Comparison of ENCODE assay signal across 20 cellular contexts in genomic region chr4:138099385-138099784, GRCh38.
A peak's percentile ranks its signal among the peaks of the same experiment; 100 is the strongest.
DNase-seq lines count a peak whose midpoint lies in the region; ATAC-seq, FAIRE-seq and TF ChIP-seq lines count a peak whose summit lies in the region.
"Had no signal": no experiment of that assay in that cellular context is flagged by ENCODE, and none has a peak within 500 bp of the region (broad histone marks: within the 10 kb centered on the region; RNA-seq: fewer than 3 reads in every experiment).

No MANE protein-coding gene starts in this region.

- H3K27ac ChIP-seq in BLaER1 = peak overlapping the region; percentile 24; the same call in 1 of the 2 replicates
- H3K27ac ChIP-seq in BLaER1 treated with 17β-estradiol and CSF1 and Interleukin-3, amounts not matched to agents 10 nM and 100 nM = peak overlapping the region in 1 of 11 experiments; percentile 1; a peak in 1 of 22 replicates
- H3K27ac ChIP-seq in pancreas = no peak overlapping the region

- H3K36me3 ChIP-seq in BLaER1 (no peaks in the 10 kb centered on the region), pancreas (no peaks in the 10 kb centered on the region)
- H3K36me3 ChIP-seq in BLaER1 treated with 17β-estradiol and CSF1 and Interleukin-3, amounts not matched to agents 10 nM and 100 nM = no peaks in the 10 kb centered on the region
- H3K36me3 ChIP-seq: HAP-1 had no signal

- no peaks in the 10 kb centered on the region for H3K27me3 ChIP-seq in BLaER1
- H3K27me3 ChIP-seq in BLaER1 treated with 17β-estradiol and CSF1 and Interleukin-3, amounts not matched to agents 10 nM and 100 nM = no peaks in the 10 kb centered on the region
- H3K27me3 ChIP-seq in pancreas = no peaks in the 10 kb centered on the region

- peak overlapping the region; percentile 78 for H3K4me2 ChIP-seq in BLaER1
- H3K4me2 ChIP-seq in BLaER1 treated with 17β-estradiol and CSF1 and Interleukin-3, amounts not matched to agents 10 nM and 100 nM = peak overlapping the region in 6 of 11 experiments; percentile 68 to 90 (median 87); a peak in 8 of 22 replicates

- H3K9ac ChIP-seq in BLaER1 = no peak overlapping the region
- no peak overlapping the region for H3K9ac ChIP-seq in BLaER1 treated with 17β-estradiol and CSF1 and Interleukin-3, amounts not matched to agents 10 nM and 100 nM

- intact Hi-C loops in pancreas (cut with DNase I) = no loop called here

- 63% methylated on average over 3 of the region's 3 CpGs for WGBS in pancreas, 2 donors

- DNase-seq in epithelial cell of esophagus (ENCODE audit: low read depth) = peak; percentile 69
- DNase-seq in frontal cortex (ENCODE audit: low spot score in 2 of 2) = no peak
- DNase-seq in GM03348 (ENCODE audit: low spot score) = no peak
- DNase-seq in pancreas = no peak
- DNase-seq: CD4-positive, alpha-beta T cell; CD8-positive, alpha-beta memory T cell; DMS 273 treated with DMSO at 0.1 percent for 48 hours; DMS79; EL; GDM1; GOT3 had no signal

- no peaks in the 10 kb centered on the region for H3K9me3 ChIP-seq in BLaER1
- H3K9me3 ChIP-seq in BLaER1 treated with 17β-estradiol and CSF1 and Interleukin-3, amounts not matched to agents 10 nM and 100 nM (replicated peaks in 1 of 11) = peaks cover 0 to 7% (median 4%) of the 10 kb centered on the region in 11 experiments; a peak in 8 of 22 replicates
- H3K9me3 ChIP-seq in pancreas = no peaks in the 10 kb centered on the region
- H3K9me3 ChIP-seq: HAP-1 had no signal

- H3K4me3 ChIP-seq in BLaER1 (no peak overlapping the region), epithelial cell of esophagus (ENCODE audit: low read length) (no peak overlapping the region), pancreas (no peak overlapping the region)
- no peak overlapping the region for H3K4me3 ChIP-seq in BLaER1 treated with 17β-estradiol and CSF1 and Interleukin-3, amounts not matched to agents 10 nM and 100 nM
- H3K4me3 ChIP-seq: HAP-1 had no signal

- ATAC-seq in HG02884 (IDR thresholded peaks at IDR 0.05; ENCODE audit: unreplicated experiment) (no peak), pancreas (no peak), GM19395 (IDR thresholded peaks at IDR 0.05; ENCODE audit: unreplicated experiment) (no peak)

- TF ChIP-seq CTCF in epithelial cell of esophagus (IDR thresholded peaks at IDR 0.05; ENCODE audit: insufficient read depth, low read depth, low read length, missing control alignments) (no peak), pancreas (IDR thresholded peaks at IDR 0.05) (no peak)

- peaks cover 70% of the 10 kb centered on the region for H3K4me1 ChIP-seq in BLaER1
- peaks cover 18 to 75% (median 48%) of the 10 kb centered on the region in 10 experiments for H3K4me1 ChIP-seq in BLaER1 treated with 17β-estradiol and CSF1 and Interleukin-3, amounts not matched to agents 10 nM and 100 nM
- peaks cover 6 to 12% (median 12%) of the 10 kb centered on the region in 3 donors for H3K4me1 ChIP-seq in pancreas

- FAIRE-seq in frontal cortex (lab: Jason Lieb, UNC) = peak; percentile 28
- FAIRE-seq in pancreas (lab: Jason Lieb, UNC) = no peak
- FAIRE-seq: D721Med, GM12891, GM18507, H54 had no signal

- H4K20me1 ChIP-seq in BLaER1 = no peaks in the 10 kb centered on the region
- H4K20me1 ChIP-seq in BLaER1 treated with 17β-estradiol and CSF1 and Interleukin-3, amounts not matched to agents 10 nM and 100 nM = no peaks in the 10 kb centered on the region
